Comparison of ENCODE assay signal across 8 cellular contexts in the genomic region with DNA sequence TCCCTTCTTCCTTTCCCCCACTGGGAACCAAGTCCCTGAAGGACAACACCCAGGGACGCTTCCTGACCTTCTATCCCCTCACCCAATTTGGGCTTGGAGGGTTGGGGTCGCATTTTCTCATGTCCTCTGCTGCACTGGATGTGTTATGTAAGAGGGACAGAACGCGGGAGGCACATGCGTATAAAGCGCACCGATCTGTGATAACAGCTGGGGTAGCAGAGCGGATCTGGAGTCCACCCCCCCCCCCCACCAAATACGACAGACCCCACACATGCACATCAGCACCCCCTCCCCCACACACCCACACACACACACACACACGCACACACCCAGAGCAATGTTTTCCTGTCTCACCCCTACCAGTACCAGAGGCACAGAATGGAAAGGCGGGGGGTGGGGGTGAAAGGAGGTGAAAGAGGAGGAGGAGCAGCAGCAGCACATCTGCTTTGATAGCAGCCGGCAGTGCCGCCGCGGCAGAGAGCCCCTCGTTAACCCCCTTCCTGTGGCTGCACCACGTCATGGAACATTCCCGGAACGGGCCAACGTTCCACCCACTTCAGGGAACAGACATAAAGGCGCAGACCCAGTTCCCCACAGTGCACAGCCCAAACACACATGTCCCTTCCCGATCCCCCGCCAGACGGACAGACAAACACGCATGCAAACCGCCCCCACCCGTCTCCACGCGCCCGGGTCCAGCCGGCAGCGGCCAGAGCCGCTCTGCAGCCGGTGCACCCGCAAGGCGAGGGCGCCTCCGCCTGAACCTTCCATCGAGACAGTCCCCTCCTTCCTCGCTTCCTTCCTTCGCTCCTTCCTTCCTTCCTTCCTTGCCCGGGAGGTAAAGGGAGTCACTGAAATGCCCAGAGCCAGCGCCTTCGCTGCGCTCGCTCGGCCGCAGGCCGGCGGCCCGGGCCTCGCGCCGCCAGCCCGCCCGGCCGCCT. TPM values are rescaled to one million over a fixed set of nuclear protein-coding genes. Genes with fewer than 3 reads are reported as not detected.
DNase-seq lines count a peak whose midpoint lies in the region; ATAC-seq, FAIRE-seq and TF ChIP-seq lines count a peak whose summit lies in the region.

No MANE protein-coding gene starts in this region.

- intact Hi-C loops in natural killer cell (cut with micrococcal nuclease), result loop anchor here (1.0 to 10.0 kb wide), 5 partner anchors 87 to 1410 kb away; no protein-coding TSS in a partner anchor

- ATAC-seq in HG02798 (IDR thresholded peaks at IDR 0.05; ENCODE audit: poor library complexity, unreplicated experiment), result peak; percentile 6
- peak; percentile 21 for ATAC-seq in activated T-helper 17 cell treated with anti-CD3 and anti-CD28 coated beads, Interleukin-2, amount 50 U/mL, for 72 hours (replicated peaks)
- peak; percentile 24 to 41 (median 31) for ATAC-seq in natural killer cell
- ATAC-seq in HG03025 (IDR thresholded peaks at IDR 0.05; ENCODE audit: low FRiP score, unreplicated experiment), result no peak

- H3K27me3 Mint-ChIP-seq in activated T-helper 17 cell treated with anti-CD3 and anti-CD28 coated beads, Interleukin-2, amount 50 U/mL, for 72 hours, result no peaks in the 10 kb centered on the region
- no peaks in the 10 kb centered on the region for H3K27me3 Mint-ChIP-seq in natural killer cell (ENCODE audit: low read depth in 2 of 2)

- peak overlapping the region; percentile 100 for H3K27ac Mint-ChIP-seq in activated T-helper 17 cell treated with anti-CD3 and anti-CD28 coated beads, Interleukin-2, amount 50 U/mL, for 72 hours
- H3K27ac Mint-ChIP-seq in natural killer cell, result peak overlapping the region; percentile 99

- no peaks in the 10 kb centered on the region for H3K9me3 Mint-ChIP-seq in activated T-helper 17 cell treated with anti-CD3 and anti-CD28 coated beads, Interleukin-2, amount 50 U/mL, for 72 hours
- H3K9me3 Mint-ChIP-seq in natural killer cell, result no peaks in the 10 kb centered on the region

- DNase-seq in Daoy (ENCODE audit: low read depth) (peak; percentile 88), RCC 7860 (ENCODE audit: low spot score) (peak; percentile 59), fibroblast of mammary gland (ENCODE audit: low read depth) (peak; percentile 91), natural killer cell (peak; percentile 82)
- peak; percentile 91 to 97 (median 94) for DNase-seq in stimulated activated naive CD4-positive, alpha-beta T cell (lab: John Stamatoyannopoulos, UW)

- no peak for TF ChIP-seq CTCF in fibroblast of mammary gland (conservative IDR thresholded peaks at IDR 0.05; ENCODE audit: control insufficient read depth, insufficient read depth, low read depth, low read length)
- no peak for TF ChIP-seq CTCF in natural killer cell (IDR thresholded peaks at IDR 0.05)

- H3K4me1 Mint-ChIP-seq in activated T-helper 17 cell treated with anti-CD3 and anti-CD28 coated beads, Interleukin-2, amount 50 U/mL, for 72 hours, result peaks cover 29% of the 10 kb centered on the region
- peaks cover 43 to 47% of the 10 kb centered on the region in 2 donors for H3K4me1 Mint-ChIP-seq in natural killer cell

- peak overlapping the region; percentile 93 for H3K4me3 ChIP-seq in fibroblast of mammary gland (ENCODE audit: control insufficient read depth, low read depth, low read length)

- no peak for FAIRE-seq in RCC 7860 (lab: Jason Lieb, UNC)

- H3K4me3 Mint-ChIP-seq in activated T-helper 17 cell treated with anti-CD3 and anti-CD28 coated beads, Interleukin-2, amount 50 U/mL, for 72 hours, result peak overlapping the region; percentile 90
- H3K4me3 Mint-ChIP-seq in natural killer cell, result peak overlapping the region; percentile 98

- peaks cover 61% of the 10 kb centered on the region for H3K36me3 Mint-ChIP-seq in activated T-helper 17 cell treated with anti-CD3 and anti-CD28 coated beads, Interleukin-2, amount 50 U/mL, for 72 hours (ENCODE audit: low read depth)
- no peaks in the 10 kb centered on the region for H3K36me3 Mint-ChIP-seq in natural killer cell

RNA-seq across cellular contexts. Expression of a gene that starts 0.6 kb away (rescaled TPM):
- 7.2 and 8.2 TPM in 2 replicates for total RNA-seq in Daoy (2014; rRNA removed; shearing (Covaris generic))
- 10 to 100 TPM; 33.0 to 53.5 TPM for total RNA-seq in activated T-helper 17 cell treated with anti-CD3 and anti-CD28 coated beads, Interleukin-2, amount 50 U/mL, for 72 hours
- total RNA-seq in natural killer cell, result 10 to 100 TPM; 14.6 to 21.6 (median 18.7) TPM
